ENCODE assay signal across 21 cellular contexts in genomic region chr17:1584167-1584566, GRCh38.
"Had no signal": no experiment of that assay in that cellular context is flagged by ENCODE, and none has a peak within 500 bp of the region (broad histone marks: within the 10 kb centered on the region; RNA-seq: fewer than 3 reads in every experiment).

No MANE protein-coding gene starts in this region.

- H3K36me3 Mint-ChIP-seq: natural killer cell; stimulated activated effector memory CD8-positive, alpha-beta T cell treated with anti-CD3 and anti-CD28 coated beads, Interleukin-12 subunit alpha, Interleukin-12 subunit beta, amount 100 ng/mL, for 72 hours had no signal

- H3K27ac ChIP-seq: esophagus squamous epithelium, left ventricle myocardium inferior, lower lobe of right lung, ovary, thoracic aorta, transverse colon had no signal

- H3K36me3 ChIP-seq: esophagus squamous epithelium, ovary, thoracic aorta, transverse colon had no signal

- H3K4me3 Mint-ChIP-seq: memory B cell; mesothelial cell of epicardium; natural killer cell; neural crest cell; stimulated activated effector memory CD8-positive, alpha-beta T cell treated with anti-CD3 and anti-CD28 coated beads, Interleukin-12 subunit alpha, Interleukin-12 subunit beta, amount 100 ng/mL, for 72 hours; stimulated activated naive CD8-positive, alpha-beta T cell treated with anti-CD3 and anti-CD28 coated beads, Interleukin-15, amount 100 ng/mL, for 72 hours had no signal

- H3K4me1 Mint-ChIP-seq: memory B cell; neural crest cell; stimulated activated effector memory CD8-positive, alpha-beta T cell treated with anti-CD3 and anti-CD28 coated beads, Interleukin-12 subunit alpha, Interleukin-12 subunit beta, amount 100 ng/mL, for 72 hours; stimulated activated naive CD8-positive, alpha-beta T cell treated with anti-CD3 and anti-CD28 coated beads, Interleukin-15, amount 100 ng/mL, for 72 hours had no signal

- FAIRE-seq: colon, kidney had no signal

- DNase-seq: dermis blood vessel endothelial cell; esophagus squamous epithelium; foreskin fibroblast; kidney; left cardiac atrium; left ventricle myocardium inferior; lower lobe of right lung; natural killer cell; nucleus accumbens; ovary; right cardiac atrium; stimulated activated CD4-positive, alpha-beta T cell treated with anti-CD3 and anti-CD28 coated beads, Interleukin-4, amount 100 ng/mL, for 1 hour; stimulated activated CD8-positive, alpha-beta memory T cell treated with anti-CD3 and anti-CD28 coated beads, Interleukin-4, amount 100 ng/mL, for 48 hours; stimulated activated naive CD8-positive, alpha-beta T cell treated with anti-CD3 and anti-CD28 coated beads, Interleukin-15, amount 100 ng/mL, for 72 hours; transverse colon had no signal

- H3K9me3 Mint-ChIP-seq: memory B cell; mesothelial cell of epicardium; natural killer cell; neural crest cell; stimulated activated effector memory CD8-positive, alpha-beta T cell treated with anti-CD3 and anti-CD28 coated beads, Interleukin-12 subunit alpha, Interleukin-12 subunit beta, amount 100 ng/mL, for 72 hours; stimulated activated naive CD8-positive, alpha-beta T cell treated with anti-CD3 and anti-CD28 coated beads, Interleukin-15, amount 100 ng/mL, for 72 hours had no signal

- H3K27me3 Mint-ChIP-seq: memory B cell; stimulated activated naive CD8-positive, alpha-beta T cell treated with anti-CD3 and anti-CD28 coated beads, Interleukin-15, amount 100 ng/mL, for 72 hours had no signal

- H3K27me3 ChIP-seq: esophagus squamous epithelium, ovary, transverse colon had no signal

- ATAC-seq: left cardiac atrium; lower lobe of right lung; natural killer cell; stimulated activated effector memory CD8-positive, alpha-beta T cell treated with anti-CD3 and anti-CD28 coated beads, Interleukin-12 subunit alpha, Interleukin-12 subunit beta, amount 100 ng/mL, for 72 hours; stimulated activated naive CD8-positive, alpha-beta T cell treated with anti-CD3 and anti-CD28 coated beads, Interleukin-15, amount 100 ng/mL, for 72 hours had no signal

- H3K9me3 ChIP-seq: esophagus squamous epithelium, left ventricle myocardium inferior, lower lobe of right lung, ovary, thoracic aorta, transverse colon had no signal

- H3K4me3 ChIP-seq: esophagus squamous epithelium, left ventricle myocardium inferior, lower lobe of right lung, ovary, thoracic aorta, transverse colon had no signal

- H3K27ac Mint-ChIP-seq: memory B cell, mesothelial cell of epicardium, natural killer cell had no signal
